In genomic region chr15:63522143-63522531, GRCh38 we compare ENCODE assay signal across 18 cellular contexts. TPM values are rescaled to one million over a fixed set of nuclear protein-coding genes. Genes with fewer than 3 reads are reported as not detected.
DNase-seq lines count a peak whose midpoint lies in the region; ATAC-seq and TF ChIP-seq lines count a peak whose summit lies in the region.
"Had no signal": no experiment of that assay in that cellular context is flagged by ENCODE, and none has a peak within 500 bp of the region (broad histone marks: within the 10 kb centered on the region; RNA-seq: fewer than 3 reads in every experiment).

No MANE protein-coding gene starts in this region.

- WGBS in esophagus squamous epithelium, 2 donors: 15 to 66% methylated on average over 3 to 4 of the region's 4 CpGs
- WGBS in trophoblast cell (ENCODE audit: extremely low coverage, insufficient coverage, insufficient read length): no CpG with 5 or more reads among the region's 4 CpGs

- TF ChIP-seq POLR2A in esophagus squamous epithelium (IDR thresholded peaks at IDR 0.05): no peak

- H4K91ac ChIP-seq in trophoblast cell (ENCODE audit: low read depth, low read length): no peak overlapping the region

- H3K18ac ChIP-seq in trophoblast cell (ENCODE audit: low read length): no peak overlapping the region

- H3K9me3 ChIP-seq in CD4-positive, CD25-positive, alpha-beta regulatory T cell (ENCODE audit: control insufficient read depth in 2 of 2, low read length in 2 of 2): no peaks in the 10 kb centered on the region
- H3K9me3 ChIP-seq in esophagus squamous epithelium: no peaks in the 10 kb centered on the region
- no peaks in the 10 kb centered on the region for H3K9me3 ChIP-seq in trophoblast cell (ENCODE audit: insufficient read depth, low read depth, low read length)
- H3K9me3 ChIP-seq: Peyer's patch, tibial nerve had no signal

- H3K4me2 ChIP-seq in trophoblast cell (ENCODE audit: low read length): no peak overlapping the region
- H3K4me2 ChIP-seq: GM23338 had no signal

- H3K23ac ChIP-seq in trophoblast cell (ENCODE audit: low read length): no peak overlapping the region

- no peak overlapping the region for H3K9ac ChIP-seq in trophoblast cell (ENCODE audit: low read length)

- H3K79me1 ChIP-seq in trophoblast cell (ENCODE audit: low read length): no peaks in the 10 kb centered on the region

- H3K79me2 ChIP-seq in trophoblast cell (ENCODE audit: control insufficient read depth, insufficient read depth, low read length, poor library complexity): no peaks in the 10 kb centered on the region

- peaks cover 71 to 97% (median 86%) of the 10 kb centered on the region in 4 donors for H3K4me1 Mint-ChIP-seq in CD4-positive, CD25-positive, alpha-beta regulatory T cell
- H3K4me1 Mint-ChIP-seq in activated naive CD8-positive, alpha-beta T cell treated with anti-CD3 and anti-CD28 coated beads, Interleukin-2, amount 50 U/mL, for 24 hours: peaks cover 93% of the 10 kb centered on the region

- no peaks in the 10 kb centered on the region for H3K36me3 ChIP-seq in CD4-positive, CD25-positive, alpha-beta regulatory T cell (ENCODE audit: control insufficient read depth, insufficient read depth, low read length)
- H3K36me3 ChIP-seq in esophagus squamous epithelium (no peaks in the 10 kb centered on the region), trophoblast cell (ENCODE audit: control insufficient read depth in 1 of 2, insufficient read depth in 2 of 2, low read length in 2 of 2) (no peaks in the 10 kb centered on the region)
- H3K36me3 ChIP-seq: Peyer's patch, tibial nerve had no signal

- H2BK5ac ChIP-seq in trophoblast cell (ENCODE audit: low read depth, low read length, poor library complexity): no peak overlapping the region

- H2AK5ac ChIP-seq in trophoblast cell (ENCODE audit: low read length): no peak overlapping the region

- no peak for ATAC-seq in CD4-positive, CD25-positive, alpha-beta regulatory T cell (ENCODE audit: low read depth in 2 of 2)
- ATAC-seq in GM21381 (IDR thresholded peaks at IDR 0.05; ENCODE audit: unreplicated experiment) (no peak), GM21723 (IDR thresholded peaks at IDR 0.05; ENCODE audit: unreplicated experiment) (no peak)
- no peak for ATAC-seq in activated naive CD8-positive, alpha-beta T cell treated with anti-CD3 and anti-CD28 coated beads, Interleukin-2, amount 50 U/mL, for 24 hours
- ATAC-seq: activated CD4-positive, alpha-beta T cell treated with anti-CD3 and anti-CD28 coated beads for 36 hours; GM23338 had no signal

- no peak overlapping the region for H3K27ac Mint-ChIP-seq in CD4-positive, CD25-positive, alpha-beta regulatory T cell
- no peak overlapping the region for H3K27ac Mint-ChIP-seq in activated naive CD8-positive, alpha-beta T cell treated with anti-CD3 and anti-CD28 coated beads, Interleukin-2, amount 50 U/mL, for 24 hours
- H3K27ac Mint-ChIP-seq: activated CD4-positive, alpha-beta T cell treated with anti-CD3 and anti-CD28 coated beads for 36 hours; GM23338; IgD-negative memory B cell had no signal

- peaks cover under 1% of the 10 kb centered on the region for H3K36me3 Mint-ChIP-seq in CD4-positive, CD25-positive, alpha-beta regulatory T cell
- peaks cover 8% of the 10 kb centered on the region for H3K36me3 Mint-ChIP-seq in activated naive CD8-positive, alpha-beta T cell treated with anti-CD3 and anti-CD28 coated beads, Interleukin-2, amount 50 U/mL, for 24 hours (ENCODE audit: low read depth)

- H4K8ac ChIP-seq in trophoblast cell (ENCODE audit: low read depth, low read length): no peak overlapping the region

- no peak overlapping the region for H3K4ac ChIP-seq in trophoblast cell (ENCODE audit: low read depth, low read length)

- no peaks in the 10 kb centered on the region for H3K27me3 ChIP-seq in CD4-positive, CD25-positive, alpha-beta regulatory T cell (ENCODE audit: control insufficient read depth, insufficient read depth, low read length)
- H3K27me3 ChIP-seq in esophagus squamous epithelium: no peaks in the 10 kb centered on the region
- H3K27me3 ChIP-seq in trophoblast cell (ENCODE audit: insufficient read depth, low read length): no peaks in the 10 kb centered on the region
- H3K27me3 ChIP-seq: Peyer's patch, tibial nerve had no signal

- DNase-seq in CD4-positive, CD25-positive, alpha-beta regulatory T cell: no peak
- DNase-seq in NCI-H2227 (lab: John Stamatoyannopoulos, UW; ENCODE audit: unreplicated experiment): peak; percentile 5
- no peak for DNase-seq in esophagus squamous epithelium (lab: John Stamatoyannopoulos, UW)
- DNase-seq in trophoblast cell: peak; percentile 37 to 80
- DNase-seq in NCI-H69 (lab: John Stamatoyannopoulos, UW): no peak
- no peak for DNase-seq in activated naive CD8-positive, alpha-beta T cell treated with anti-CD3 and anti-CD28 coated beads, Interleukin-2, amount 50 U/mL, for 24 hours
- DNase-seq: activated CD4-positive, alpha-beta T cell treated with anti-CD3 and anti-CD28 coated beads for 36 hours; activated T-cell treated with anti-CD3 and anti-CD28 coated beads, Interleukin-2, amount 50 U/mL, for 1 hour; AML-193; amygdala; cortex of kidney; NCI-H1436; Peyer's patch had no signal

- no peaks in the 10 kb centered on the region for H3K27me3 Mint-ChIP-seq in CD4-positive, CD25-positive, alpha-beta regulatory T cell
- no peaks in the 10 kb centered on the region for H3K27me3 Mint-ChIP-seq in activated naive CD8-positive, alpha-beta T cell treated with anti-CD3 and anti-CD28 coated beads, Interleukin-2, amount 50 U/mL, for 24 hours
- H3K27me3 Mint-ChIP-seq: activated CD4-positive, alpha-beta T cell treated with anti-CD3 and anti-CD28 coated beads for 36 hours; IgD-negative memory B cell had no signal

- intact Hi-C loops in esophagus squamous epithelium (cut with DNase I): no loop called here

- H3K4me3 ChIP-seq in CD4-positive, CD25-positive, alpha-beta regulatory T cell (ENCODE audit: low read depth, low read length): no peak overlapping the region
- H3K4me3 ChIP-seq in esophagus squamous epithelium (no peak overlapping the region), trophoblast cell (ENCODE audit: low read depth, low read length) (no peak overlapping the region)
- H3K4me3 ChIP-seq: GM23338, Peyer's patch, tibial nerve had no signal

- H3K4me1 ChIP-seq in CD4-positive, CD25-positive, alpha-beta regulatory T cell (ENCODE audit: control insufficient read depth, insufficient read depth, low read length, poor library complexity, severe bottlenecking): peaks cover 58% of the 10 kb centered on the region
- H3K4me1 ChIP-seq in esophagus squamous epithelium: peaks cover 10 to 79% (median 38%) of the 10 kb centered on the region in 3 donors
- peaks cover 0 to 5% of the 10 kb centered on the region in 2 experiments for H3K4me1 ChIP-seq in trophoblast cell (ENCODE audit: control insufficient read depth in 1 of 2, insufficient read depth in 2 of 2, low read length in 2 of 2)

- no peak overlapping the region for H3K14ac ChIP-seq in trophoblast cell (ENCODE audit: low read length)

- H2BK120ac ChIP-seq in trophoblast cell (ENCODE audit: insufficient read depth, low read length, poor library complexity): no peak overlapping the region

- no peaks in the 10 kb centered on the region for H3K9me3 Mint-ChIP-seq in CD4-positive, CD25-positive, alpha-beta regulatory T cell
- H3K9me3 Mint-ChIP-seq in activated naive CD8-positive, alpha-beta T cell treated with anti-CD3 and anti-CD28 coated beads, Interleukin-2, amount 50 U/mL, for 24 hours: no peaks in the 10 kb centered on the region
- H3K9me3 Mint-ChIP-seq: GM23338, IgD-negative memory B cell had no signal

- H2BK12ac ChIP-seq in trophoblast cell (ENCODE audit: low read length): no peak overlapping the region

- no peak for TF ChIP-seq CTCF in esophagus squamous epithelium (IDR thresholded peaks at IDR 0.05)

- H3K4me3 Mint-ChIP-seq in CD4-positive, CD25-positive, alpha-beta regulatory T cell: peak overlapping the region in 3 of 4 donors; percentile 8 to 65 (median 25)
- H3K4me3 Mint-ChIP-seq in activated naive CD8-positive, alpha-beta T cell treated with anti-CD3 and anti-CD28 coated beads, Interleukin-2, amount 50 U/mL, for 24 hours: no peak overlapping the region
- H3K4me3 Mint-ChIP-seq: activated CD4-positive, alpha-beta T cell treated with anti-CD3 and anti-CD28 coated beads for 36 hours; GM23338 had no signal

- H2AFZ ChIP-seq in trophoblast cell (ENCODE audit: insufficient read depth, low read length, poor library complexity): no peak overlapping the region
- H2AFZ ChIP-seq: GM23338 had no signal

- H4K12ac ChIP-seq in trophoblast cell (ENCODE audit: low read depth, low read length): no peak overlapping the region

- no peak overlapping the region for H3K27ac ChIP-seq in CD4-positive, CD25-positive, alpha-beta regulatory T cell (ENCODE audit: insufficient read depth, low read length, poor library complexity, severe bottlenecking)
- H3K27ac ChIP-seq in esophagus squamous epithelium (peak overlapping the region in 3 of 4 donors; percentile 6 to 54 (median 46)), trophoblast cell (ENCODE audit: low read depth, low read length) (no peak overlapping the region)

RNA-seq across cellular contexts. Expression of gene USP3, which starts 17.7 kb away (rescaled TPM):
- total RNA-seq in CD4-positive, CD25-positive, alpha-beta regulatory T cell: 223 TPM
- polyA plus RNA-seq in CD4-positive, CD25-positive, alpha-beta regulatory T cell: 10 to 100 TPM; 49.5 to 57.2 (median 55.3) TPM
- 10 to 100 TPM; 27.3 to 52.8 (median 32.2) TPM for total RNA-seq in esophagus squamous epithelium
- 28.3 and 28.6 TPM in 2 replicates for polyA plus RNA-seq in trophoblast cell (2013)

Comparison
In these comparisons a context has a peak if more than half of its experiments do, and no peak if none do; other contexts are left out.
1. DNase-seq: peak in NCI-H2227 (single experiment) and trophoblast cell (2 of 2); none in CD4-positive, CD25-positive, alpha-beta regulatory T cell (0 of 3), esophagus squamous epithelium (single experiment), NCI-H69 (single experiment) and activated naive CD8-positive, alpha-beta T cell treated with anti-CD3 and anti-CD28 coated beads, Interleukin-2, amount 50 U/mL, for 24 hours (single experiment).
2. H3K27ac ChIP-seq: peak in esophagus squamous epithelium (3 of 4); none in CD4-positive, CD25-positive, alpha-beta regulatory T cell (single experiment) and trophoblast cell (single experiment).